Comparison of ENCODE assay signal across 17 cellular contexts in the genomic region with DNA sequence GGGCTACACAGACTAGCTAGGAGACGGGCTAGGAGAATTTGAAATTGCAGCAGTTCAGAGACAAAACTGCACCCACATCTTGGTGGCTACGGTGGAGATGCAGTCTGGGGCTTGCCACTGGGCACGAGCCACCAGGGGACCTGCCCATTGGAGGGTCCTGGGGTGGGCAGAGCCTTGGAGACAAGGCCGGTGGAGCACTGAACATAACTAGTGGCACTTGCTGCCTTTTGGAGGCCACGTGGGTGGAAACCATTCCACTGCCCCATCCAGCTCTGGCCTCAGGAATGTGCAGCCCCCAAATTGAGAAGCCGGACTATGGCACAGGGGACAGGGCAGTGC.
DNase-seq lines count a peak whose midpoint lies in the region; ATAC-seq, FAIRE-seq and TF ChIP-seq lines count a peak whose summit lies in the region.
"Had no signal": no experiment of that assay in that cellular context is flagged by ENCODE, and none has a peak within 500 bp of the region (broad histone marks: within the 10 kb centered on the region; RNA-seq: fewer than 3 reads in every experiment).

No MANE protein-coding gene starts in this region.

- no peaks in the 10 kb centered on the region for H3K9me3 ChIP-seq in BLaER1 treated with 17β-estradiol and CSF1 and Interleukin-3, amounts not matched to agents 10 nM and 100 nM (replicated peaks in 1 of 11)
- no peaks in the 10 kb centered on the region for H3K9me3 ChIP-seq in endothelial cell of umbilical vein (replicated peaks; ENCODE audit: control insufficient read depth, insufficient read depth, low read length)
- no peaks in the 10 kb centered on the region for H3K9me3 ChIP-seq in trophoblast cell (ENCODE audit: insufficient read depth, low read depth, low read length)

- no peak for TF ChIP-seq POLR2A in endothelial cell of umbilical vein (IDR thresholded peaks at IDR 0.05; ENCODE audit: low read depth, low read length)

- no peaks in the 10 kb centered on the region for H3K9me1 ChIP-seq in endothelial cell of umbilical vein (replicated peaks; ENCODE audit: control insufficient read depth, extremely low read depth, insufficient read depth, low read length)

- peak overlapping the region; percentile 49 for H4K12ac ChIP-seq in trophoblast cell (ENCODE audit: low read depth, low read length)

- no peak for ATAC-seq in HG02970 (IDR thresholded peaks at IDR 0.05; ENCODE audit: low FRiP score, unreplicated experiment)

- H2BK5ac ChIP-seq in trophoblast cell (ENCODE audit: low read depth, low read length, poor library complexity): peak overlapping the region; percentile 100

- no peaks in the 10 kb centered on the region for H3K79me2 ChIP-seq in endothelial cell of umbilical vein (ENCODE audit: control insufficient read depth, insufficient read depth, low read length)
- H3K79me2 ChIP-seq in trophoblast cell (ENCODE audit: control insufficient read depth, insufficient read depth, low read length, poor library complexity): peaks cover 32% of the 10 kb centered on the region

- peak overlapping the region in 1 of 11 experiments; percentile 56; a peak in 1 of 22 replicates for H3K27ac ChIP-seq in BLaER1 treated with 17β-estradiol and CSF1 and Interleukin-3, amounts not matched to agents 10 nM and 100 nM
- H3K27ac ChIP-seq in endothelial cell of umbilical vein (ENCODE audit: insufficient read depth, low read depth, low read length) (peak overlapping the region; percentile 9), trophoblast cell (ENCODE audit: low read depth, low read length) (peak overlapping the region; percentile 100), dorsolateral prefrontal cortex (no peak overlapping the region)

- DNase-seq in HTR-8/SVneo (ENCODE audit: insufficient read length, low spot score) (no peak), endothelial cell of umbilical vein (ENCODE audit: low read depth, low spot score) (no peak), trophoblast cell (no peak), dorsolateral prefrontal cortex (no peak), AG20443 (ENCODE audit: low spot score) (no peak)
- no peak for DNase-seq in activated CD8-positive, alpha-beta memory T cell treated with anti-CD3 and anti-CD28 coated beads, Interleukin-2, amount 50 U/mL, for 4 hours
- DNase-seq: ACHN, Karpas-422, MM.1S, NCI-H1105 treated with DMSO at 0.1 percent for 48 hours, NCI-H187 treated with DMSO at 0.1 percent for 48 hours, NCI-H2171 treated with DMSO at 0.1 percent for 48 hours, NCI-H510A treated with DMSO at 0.1 percent for 48 hours had no signal

- peak overlapping the region; percentile 89 for H4K8ac ChIP-seq in trophoblast cell (ENCODE audit: low read depth, low read length)

- POLR2A ChIA-PET in endothelial cell of umbilical vein (lab: Charles Lee): no interaction called here

- H4K91ac ChIP-seq in trophoblast cell (ENCODE audit: low read depth, low read length): peak overlapping the region; percentile 98

- no CpG with 5 or more reads among the region's 6 CpGs for WGBS in trophoblast cell (ENCODE audit: extremely low coverage, insufficient coverage, insufficient read length)

- no TSS peak for BruUV-seq in endothelial cell of umbilical vein (replicated peaks; lab: Mats Ljungman, UMichigan)

- H2AFZ ChIP-seq in endothelial cell of umbilical vein (ENCODE audit: low read depth, low read length) (no peak overlapping the region), trophoblast cell (ENCODE audit: insufficient read depth, low read length, poor library complexity) (peak overlapping the region; percentile 21)

- no peaks in the 10 kb centered on the region for H3K27me3 ChIP-seq in BLaER1 treated with 17β-estradiol and CSF1 and Interleukin-3, amounts not matched to agents 10 nM and 100 nM
- H3K27me3 ChIP-seq in endothelial cell of umbilical vein (ENCODE audit: control insufficient read depth in 2 of 2, insufficient read depth in 2 of 2, low read length in 2 of 2) (no peaks in the 10 kb centered on the region), trophoblast cell (ENCODE audit: insufficient read depth, low read length) (no peaks in the 10 kb centered on the region), dorsolateral prefrontal cortex (peaks cover 0 to 4% (median 0%) of the 10 kb centered on the region in 45 donors)

- H2BK12ac ChIP-seq in trophoblast cell (ENCODE audit: low read length): peak overlapping the region; percentile 91

- peak overlapping the region; percentile 25 for H3K4ac ChIP-seq in trophoblast cell (ENCODE audit: low read depth, low read length)

- peak overlapping the region; percentile 91 for H3K14ac ChIP-seq in trophoblast cell (ENCODE audit: low read length)

- dilution Hi-C loops in endothelial cell of umbilical vein (cut with MboI; ENCODE audit: extremely low pct_ligation_motif_present, low sequenced_read_pairs): no loop called here

- H3K18ac ChIP-seq in trophoblast cell (ENCODE audit: low read length): peak overlapping the region; percentile 81

- H3K79me1 ChIP-seq in trophoblast cell (ENCODE audit: low read length): peaks cover 82% of the 10 kb centered on the region

- peak overlapping the region; percentile 95 for H2BK120ac ChIP-seq in trophoblast cell (ENCODE audit: insufficient read depth, low read length, poor library complexity)

- no peak overlapping the region for H3K9ac ChIP-seq in BLaER1 treated with 17β-estradiol and CSF1 and Interleukin-3, amounts not matched to agents 10 nM and 100 nM
- H3K9ac ChIP-seq in endothelial cell of umbilical vein (replicated peaks; ENCODE audit: extremely low read depth, insufficient read depth, low read length): no peak overlapping the region
- peak overlapping the region; percentile 14 for H3K9ac ChIP-seq in trophoblast cell (ENCODE audit: low read length)

- peak; percentile 82 for FAIRE-seq in HTR-8/SVneo (lab: Jason Lieb, UNC)
- FAIRE-seq in endothelial cell of umbilical vein (lab: Jason Lieb, UNC): no peak
- FAIRE-seq: H54, RCC 7860 had no signal

- H3K4me2 ChIP-seq in BLaER1 treated with 17β-estradiol and CSF1 and Interleukin-3, amounts not matched to agents 10 nM and 100 nM: peak overlapping the region in 10 of 11 experiments; percentile 30 to 90 (median 84); a peak in 18 of 22 replicates
- H3K4me2 ChIP-seq in endothelial cell of umbilical vein (ENCODE audit: insufficient read depth, low read length) (no peak overlapping the region), trophoblast cell (ENCODE audit: low read length) (no peak overlapping the region)

- intact Hi-C loops in endothelial cell of umbilical vein (cut with micrococcal nuclease) (no loop called here), dorsolateral prefrontal cortex (cut with DNase I) (no loop called here)

- H3K4me3 ChIP-seq in BLaER1 treated with 17β-estradiol and CSF1 and Interleukin-3, amounts not matched to agents 10 nM and 100 nM: no peak overlapping the region
- no peak overlapping the region for H3K4me3 ChIP-seq in endothelial cell of umbilical vein (replicated peaks in 1 of 3; ENCODE audit: insufficient read depth in 1 of 3, low read depth in 1 of 3, low read length in 3 of 3)
- H3K4me3 ChIP-seq in trophoblast cell (ENCODE audit: low read depth, low read length): no peak overlapping the region
- no peak overlapping the region for H3K4me3 ChIP-seq in dorsolateral prefrontal cortex

- peaks cover 24 to 100% (median 90%) of the 10 kb centered on the region in 10 experiments for H3K4me1 ChIP-seq in BLaER1 treated with 17β-estradiol and CSF1 and Interleukin-3, amounts not matched to agents 10 nM and 100 nM
- peaks cover 14% of the 10 kb centered on the region for H3K4me1 ChIP-seq in endothelial cell of umbilical vein (ENCODE audit: control insufficient read depth, extremely low read depth, insufficient read depth, low read length)
- peaks cover 49 to 58% of the 10 kb centered on the region in 2 experiments for H3K4me1 ChIP-seq in trophoblast cell (ENCODE audit: control insufficient read depth in 1 of 2, insufficient read depth in 2 of 2, low read length in 2 of 2)

- CTCF ChIA-PET in endothelial cell of umbilical vein (lab: Charles Lee): interaction anchor here (0.9 to 2.0 kb wide), 6 partner anchors 11 to 195 kb away, joined by 3 to 12 read pairs (median 4); no protein-coding TSS in a partner anchor

- H2AK5ac ChIP-seq in trophoblast cell (ENCODE audit: low read length): peak overlapping the region; percentile 83

- no peak overlapping the region for H3K23ac ChIP-seq in trophoblast cell (ENCODE audit: low read length)

- H3K36me3 ChIP-seq in BLaER1 treated with 17β-estradiol and CSF1 and Interleukin-3, amounts not matched to agents 10 nM and 100 nM: peaks cover 0 to 19% (median 0%) of the 10 kb centered on the region in 11 experiments; a peak in 5 of 22 replicates
- H3K36me3 ChIP-seq in endothelial cell of umbilical vein (ENCODE audit: control insufficient read depth in 2 of 2, extremely low read depth in 1 of 2, insufficient read depth in 2 of 2, low read length in 2 of 2) (peaks cover 0 to 6% of the 10 kb centered on the region in 2 experiments), trophoblast cell (ENCODE audit: control insufficient read depth in 1 of 2, insufficient read depth in 2 of 2, low read length in 2 of 2) (peaks cover 10 to 14% of the 10 kb centered on the region in 2 experiments)

- TF ChIP-seq CTCF in endothelial cell of umbilical vein (IDR thresholded peaks at IDR 0.05; ENCODE audit: extremely low read depth in 1 of 2, insufficient read depth in 1 of 2, low read depth in 1 of 2, low read length in 2 of 2) (no peak), dorsolateral prefrontal cortex (IDR thresholded peaks at IDR 0.05 in 54 of 56, conservative IDR thresholded peaks at IDR 0.05 in 2 of 56; ENCODE audit: low read depth in 1 of 56, partially characterized antibody in 56 of 56) (no peak)

- H4K20me1 ChIP-seq in BLaER1 treated with 17β-estradiol and CSF1 and Interleukin-3, amounts not matched to agents 10 nM and 100 nM: peaks cover 0 to 17% (median 0%) of the 10 kb centered on the region in 11 experiments; a peak in 3 of 22 replicates
- H4K20me1 ChIP-seq in endothelial cell of umbilical vein (replicated peaks; ENCODE audit: control insufficient read depth, extremely low read depth, insufficient read depth, low read length): no peaks in the 10 kb centered on the region

TF ChIP-seq in endothelial cell of umbilical vein, 7 proteins besides CTCF, POLR2A, EP300 and RAD21:
- no peak for TF ChIP-seq FOS (IDR thresholded peaks at IDR 0.05; ENCODE audit: borderline replicate concordance, insufficient read depth, low read length)

Comparison
In these comparisons a context has a peak if more than half of its experiments do, and no peak if none do; other contexts are left out.
1. H3K27ac ChIP-seq: peak in endothelial cell of umbilical vein (single experiment) and trophoblast cell (single experiment); none in dorsolateral prefrontal cortex (0 of 59).
2. H3K4me2 ChIP-seq: peak in BLaER1 treated with 17β-estradiol and CSF1 and Interleukin-3, amounts not matched to agents 10 nM and 100 nM (10 of 11); none in endothelial cell of umbilical vein (single experiment) and trophoblast cell (single experiment).